ENCODE assay signal across 9 cellular contexts in the genomic region with DNA sequence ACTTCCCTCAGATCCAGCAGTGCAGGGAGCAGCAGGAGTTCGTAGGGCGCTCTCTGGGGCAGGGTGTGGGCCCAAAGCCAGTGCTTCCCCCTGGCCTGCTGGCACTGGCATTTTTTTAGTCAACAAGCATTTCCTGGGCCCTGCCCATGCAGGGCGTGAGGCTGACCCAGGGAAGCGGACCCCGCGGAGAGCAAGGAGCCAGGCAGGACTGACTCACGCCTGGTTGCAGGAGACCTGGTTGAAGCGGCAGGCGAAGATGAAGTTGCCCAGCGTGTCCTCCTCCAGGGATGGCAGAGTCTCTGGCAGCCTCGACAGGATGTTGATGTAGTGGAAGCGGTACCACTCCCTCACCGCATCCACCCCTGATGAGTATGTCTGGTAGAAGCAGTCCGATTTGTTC. TPM values are rescaled to one million over a fixed set of nuclear protein-coding genes. Genes with fewer than 3 reads are reported as not detected.
A peak's percentile ranks its signal among the peaks of the same experiment; 100 is the strongest.
DNase-seq lines count a peak whose midpoint lies in the region; ATAC-seq and TF ChIP-seq lines count a peak whose summit lies in the region.
"Had no signal": no experiment of that assay in that cellular context is flagged by ENCODE, and none has a peak within 500 bp of the region (broad histone marks: within the 10 kb centered on the region; RNA-seq: fewer than 3 reads in every experiment).

No MANE protein-coding gene starts in this region.

- no peak overlapping the region for H3K27ac ChIP-seq in CD4-positive, alpha-beta memory T cell (ENCODE audit: low read depth, low read length)
- H3K27ac ChIP-seq in dorsolateral prefrontal cortex: peak overlapping the region in 6 of 59 donors; percentile 1 to 36 (median 25)

- H3K27me3 Mint-ChIP-seq in CD4-positive, alpha-beta memory T cell: no peaks in the 10 kb centered on the region

- POLR2A ChIA-PET in CD4-positive, alpha-beta memory T cell (lab: Charles Lee; ENCODE audit: partially characterized antibody): interaction anchor here (0.7 to 7.5 kb wide), 3 partner anchors 21 to 103 kb away, joined by 3 to 250 read pairs (median 3); a partner anchor contains a TSS

- no peaks in the 10 kb centered on the region for H3K36me3 Mint-ChIP-seq in CD4-positive, alpha-beta memory T cell

- DNase-seq in CD4-positive, alpha-beta memory T cell: peak in 1 of 5 donors; percentile 24
- peak; percentile 46 for DNase-seq in RPMI8226
- no peak for DNase-seq in omental fat pad (ENCODE audit: low spot score)
- DNase-seq in NCI-H526 (lab: John Stamatoyannopoulos, UW): no peak
- DNase-seq in dorsolateral prefrontal cortex: no peak
- no peak for DNase-seq in DMS153 (lab: John Stamatoyannopoulos, UW)
- DNase-seq: stimulated activated CD4-positive, alpha-beta T cell treated with anti-CD3 and anti-CD28 coated beads, Interleukin-2, amount 100 ng/mL, for 48 hours had no signal

- no peaks in the 10 kb centered on the region for H3K9me3 ChIP-seq in CD4-positive, alpha-beta memory T cell (ENCODE audit: control insufficient read depth in 1 of 2, low read length in 2 of 2)

- TF ChIP-seq CTCF in omental fat pad (IDR thresholded peaks at IDR 0.05) (no peak), dorsolateral prefrontal cortex (IDR thresholded peaks at IDR 0.05 in 54 of 56, conservative IDR thresholded peaks at IDR 0.05 in 2 of 56; ENCODE audit: low read depth in 1 of 56, partially characterized antibody in 56 of 56) (no peak)

- intact Hi-C loops in CD4-positive, alpha-beta memory T cell (cut with micrococcal nuclease): no loop called here
- intact Hi-C loops in dorsolateral prefrontal cortex (cut with DNase I): no loop called here

- H3K9me3 Mint-ChIP-seq in CD4-positive, alpha-beta memory T cell: no peaks in the 10 kb centered on the region

- no peaks in the 10 kb centered on the region for H3K27me3 ChIP-seq in CD4-positive, alpha-beta memory T cell (ENCODE audit: insufficient read depth, low read length)
- peaks cover 0 to 13% (median 0%) of the 10 kb centered on the region in 45 donors for H3K27me3 ChIP-seq in dorsolateral prefrontal cortex

- CTCF ChIA-PET in CD4-positive, alpha-beta memory T cell (lab: Charles Lee; ENCODE audit: partially characterized antibody): interaction anchor here (1.1 to 14.3 kb wide), 5 partner anchors 13 to 62 kb away, joined by 3 to 268 read pairs (median 10); a partner anchor contains a TSS

- ATAC-seq in esophagus mucosa (peak; percentile 34), omental fat pad (ENCODE audit: low FRiP score) (peak; percentile 86), HG03457 (IDR thresholded peaks at IDR 0.05; ENCODE audit: unreplicated experiment) (no peak)

- peaks cover 18% of the 10 kb centered on the region for H3K4me1 ChIP-seq in CD4-positive, alpha-beta memory T cell (ENCODE audit: insufficient read depth, low read length)

- no peak overlapping the region for H3K4me3 ChIP-seq in CD4-positive, alpha-beta memory T cell (ENCODE audit: low read length in 2 of 2)
- no peak overlapping the region for H3K4me3 ChIP-seq in dorsolateral prefrontal cortex

- H3K4me1 Mint-ChIP-seq in CD4-positive, alpha-beta memory T cell: peaks cover 6 to 30% (median 15%) of the 10 kb centered on the region in 4 donors

- peak overlapping the region in 7 of 8 donors; percentile 11 to 81 (median 70) for H3K4me3 Mint-ChIP-seq in CD4-positive, alpha-beta memory T cell

- H3K27ac Mint-ChIP-seq in CD4-positive, alpha-beta memory T cell: peak overlapping the region in 6 of 7 donors; percentile 70 to 97 (median 91)

- no peaks in the 10 kb centered on the region for H3K36me3 ChIP-seq in CD4-positive, alpha-beta memory T cell (ENCODE audit: insufficient read depth, low read length)

RNA-seq across cellular contexts. Expression of a gene that starts 13.5 kb away (rescaled TPM):
- total RNA-seq in CD4-positive, alpha-beta memory T cell: 1 to 10 TPM in 1 of 2 experiments, under 1 TPM in 1; 0.67 to 1.3 TPM
- under 1 TPM; 0.24 to 0.53 TPM for polyA plus RNA-seq in CD4-positive, alpha-beta memory T cell
- total RNA-seq in esophagus mucosa (142 TPM), omental fat pad (10 to 100 TPM in 3 of 4 donors, 1 to 10 TPM in 1; 1.9 to 29.0 (median 15.7) TPM), dorsolateral prefrontal cortex (1 to 10 TPM in 24 of 120 experiments, under 1 TPM in 28, not detected in 68; 0.23 to 4.8 (median 0.89) TPM)

RNA-seq across cellular contexts. Expression of a gene that starts 20.0 kb away (rescaled TPM):
- total RNA-seq in CD4-positive, alpha-beta memory T cell: 10 to 100 TPM; 80.7 to 86.7 TPM
- polyA plus RNA-seq in CD4-positive, alpha-beta memory T cell: 10 to 100 TPM; 14.5 to 36.4 TPM
- total RNA-seq in esophagus mucosa (99.3 TPM), omental fat pad (100 to 1,000 TPM; 279 to 689 (median 317) TPM), dorsolateral prefrontal cortex (100 to 1,000 TPM in 1 of 120 experiments, 10 to 100 TPM in 119; 16.4 to 101 (median 39.3) TPM)

RNA-seq across cellular contexts. Expression of a gene that starts 22.1 kb away (rescaled TPM):
- 1 to 10 TPM; 1.1 to 1.3 TPM for total RNA-seq in CD4-positive, alpha-beta memory T cell
- not detected for polyA plus RNA-seq in CD4-positive, alpha-beta memory T cell
- total RNA-seq in esophagus mucosa (84.2 TPM), omental fat pad (100 to 1,000 TPM in 3 of 4 donors, 10 to 100 TPM in 1; 99.9 to 171 (median 142) TPM), dorsolateral prefrontal cortex (10 to 100 TPM in 100 of 120 experiments, 1 to 10 TPM in 20; 4.6 to 36.0 (median 16.2) TPM)

RNA-seq across cellular contexts. Expression of a gene that starts 51.4 kb away (rescaled TPM):
- not detected for total RNA-seq in CD4-positive, alpha-beta memory T cell
- under 1 TPM in 1 of 2 donors, not detected in 1; 0.22 TPM for polyA plus RNA-seq in CD4-positive, alpha-beta memory T cell
- total RNA-seq in esophagus mucosa (21.1 TPM), omental fat pad (10 to 100 TPM; 10.1 to 77.1 (median 13.8) TPM), dorsolateral prefrontal cortex (under 1 TPM in 1 of 120 experiments, not detected in 119; 0.39 TPM)
